Comparison of ENCODE assay signal across 27 cellular contexts in genomic region chr18:76464281-76465259, GRCh38. TPM values are rescaled to one million over a fixed set of nuclear protein-coding genes. Genes with fewer than 3 reads are reported as not detected.
A peak's percentile ranks its signal among the peaks of the same experiment; 100 is the strongest.
DNase-seq lines count a peak whose midpoint lies in the region; TF ChIP-seq lines count a peak whose summit lies in the region.
"Had no signal": no experiment of that assay in that cellular context is flagged by ENCODE, and none has a peak within 500 bp of the region (broad histone marks: within the 10 kb centered on the region; RNA-seq: fewer than 3 reads in every experiment).

No MANE protein-coding gene starts in this region.

- no peaks in the 10 kb centered on the region for H3K9me3 ChIP-seq in right atrium auricular region
- no peaks in the 10 kb centered on the region for H3K9me3 ChIP-seq in left ventricle myocardium inferior (replicated peaks)
- no peaks in the 10 kb centered on the region for H3K9me3 ChIP-seq in neutrophil
- H3K9me3 ChIP-seq: breast epithelium had no signal

- H3K4me3 ChIP-seq in right atrium auricular region (no peak overlapping the region), left ventricle myocardium inferior (no peak overlapping the region), neutrophil (ENCODE audit: low read depth in 1 of 2, low read length in 1 of 2) (peak overlapping the region in 1 of 2 experiments; percentile 70)
- H3K4me3 ChIP-seq: breast epithelium had no signal

- intact Hi-C loops in left ventricle myocardium inferior (cut with micrococcal nuclease): no loop called here

- DNase-seq in right atrium auricular region (ENCODE audit: low spot score) (peak; percentile 43), left ventricle myocardium inferior (no peak), islet precursor cell (peak; percentile 45), LoVo (ENCODE audit: low spot score) (no peak), SW 1271 (lab: John Stamatoyannopoulos, UW) (no peak), DMS153 treated with DMSO at 0.1 percent for 48 hours (lab: John Stamatoyannopoulos, UW; ENCODE audit: unreplicated experiment) (no peak)
- DNase-seq: activated B cell treated with CpG ODN at 0.5 μM for 24 hours; activated CD8-positive, alpha-beta T cell treated with anti-CD3 and anti-CD28 coated beads for 36 hours; activated effector memory CD4-positive, alpha-beta T cell treated with anti-CD3 and anti-CD28 coated beads, Interleukin-2, amount 50 U/mL, for 16 hours; activated naive CD8-positive, alpha-beta T cell treated with anti-CD3 and anti-CD28 coated beads for 36 hours; activated T-cell treated with anti-CD3 and anti-CD28 coated beads, Interleukin-2, amount 50 U/mL, for 1 hour; anterior cingulate cortex; DMS53; hypothalamus; immature natural killer cell; Kasumi-1; mesendoderm; NCI-H1436 treated with DMSO at 0.1 percent for 48 hours; NCI-H2081 treated with DMSO at 0.1 percent for 48 hours; NCI-H2227 treated with DMSO at 0.1 percent for 48 hours; NCI-H526; occipital lobe; stimulated activated CD4-positive, alpha-beta T cell treated with anti-CD3 and anti-CD28 coated beads, Interleukin-15, amount 100 ng/mL, for 24 hours; stimulated activated CD4-positive, alpha-beta T cell treated with anti-CD3 and anti-CD28 coated beads, Interleukin-4, amount 100 ng/mL, for 4 hours; T-helper 1 cell had no signal

- no peak overlapping the region for H3K27ac ChIP-seq in right atrium auricular region
- no peak overlapping the region for H3K27ac ChIP-seq in left ventricle myocardium inferior (replicated peaks)
- peak overlapping the region; percentile 91 for H3K27ac ChIP-seq in neutrophil
- H3K27ac ChIP-seq: breast epithelium had no signal

- H3K27me3 ChIP-seq in right atrium auricular region (no peaks in the 10 kb centered on the region), left ventricle myocardium inferior (ENCODE audit: low read depth) (no peaks in the 10 kb centered on the region), neutrophil (no peaks in the 10 kb centered on the region)
- H3K27me3 ChIP-seq: breast epithelium had no signal

- no peak for TF ChIP-seq CTCF in right atrium auricular region (IDR thresholded peaks at IDR 0.05)
- TF ChIP-seq CTCF in left ventricle myocardium inferior (IDR thresholded peaks at IDR 0.05; ENCODE audit: borderline replicate concordance): no peak
- no peak for TF ChIP-seq CTCF in neutrophil (IDR thresholded peaks at IDR 0.05)

- no peaks in the 10 kb centered on the region for H3K36me3 ChIP-seq in right atrium auricular region
- peaks cover 4% of the 10 kb centered on the region for H3K36me3 ChIP-seq in left ventricle myocardium inferior
- H3K36me3 ChIP-seq in neutrophil: peaks cover 32% of the 10 kb centered on the region
- H3K36me3 ChIP-seq: breast epithelium had no signal

- peaks cover 0 to 31% of the 10 kb centered on the region in 2 donors for H3K4me1 ChIP-seq in right atrium auricular region
- H3K4me1 ChIP-seq in left ventricle myocardium inferior: peaks cover 37% of the 10 kb centered on the region
- peaks cover 92 to 98% of the 10 kb centered on the region in 2 experiments for H3K4me1 ChIP-seq in neutrophil (ENCODE audit: control insufficient read depth in 1 of 2, insufficient read depth in 1 of 2, low read depth in 1 of 2, low read length in 1 of 2)

RNA-seq across cellular contexts. Expression of gene ZNF516, which starts 30.5 kb away (rescaled TPM):
- 10 to 100 TPM; 11.0 to 14.0 TPM for total RNA-seq in right atrium auricular region
- total RNA-seq in left ventricle myocardium inferior: 11.5 TPM

Comparison
In these comparisons a context has a peak if more than half of its experiments do, and no peak if none do; other contexts are left out.
1. DNase-seq: peak in right atrium auricular region (single experiment) and islet precursor cell (single experiment); none in left ventricle myocardium inferior (single experiment), LoVo (single experiment), SW 1271 (0 of 2) and DMS153 treated with DMSO at 0.1 percent for 48 hours (single experiment).